Comparison of ENCODE assay signal across 13 cellular contexts in genomic region chr17:65366102-65366844, GRCh38.
DNase-seq lines count a peak whose midpoint lies in the region; ATAC-seq and TF ChIP-seq lines count a peak whose summit lies in the region.
"Had no signal": no experiment of that assay in that cellular context is flagged by ENCODE, and none has a peak within 500 bp of the region (broad histone marks: within the 10 kb centered on the region; RNA-seq: fewer than 3 reads in every experiment).

No MANE protein-coding gene starts in this region.

- H3K27me3 Mint-ChIP-seq in activated T-cell treated with anti-CD3 and anti-CD28 coated beads, Interleukin-2, amount 50 U/mL, for 24 hours = peaks cover 13% of the 10 kb centered on the region

- H3K36me3 Mint-ChIP-seq in activated T-cell treated with anti-CD3 and anti-CD28 coated beads, Interleukin-2, amount 50 U/mL, for 24 hours (ENCODE audit: low read depth) = no peaks in the 10 kb centered on the region

- peaks cover 43% of the 10 kb centered on the region for H3K4me1 Mint-ChIP-seq in activated T-cell treated with anti-CD3 and anti-CD28 coated beads, Interleukin-2, amount 50 U/mL, for 24 hours (ENCODE audit: low read depth)
- H3K4me1 Mint-ChIP-seq: B cell had no signal

- no peak for TF ChIP-seq CTCF in foreskin keratinocyte (conservative IDR thresholded peaks at IDR 0.05)

- peak; percentile 86 for DNase-seq in activated CD4-positive, alpha-beta T cell treated with anti-CD3 and anti-CD28 coated beads for 48 hours
- peak; percentile 78 for DNase-seq in activated T-cell treated with anti-CD3 and anti-CD28 coated beads, Interleukin-2, amount 50 U/mL, for 24 hours
- DNase-seq in stimulated activated CD8-positive, alpha-beta memory T cell treated with anti-CD3 and anti-CD28 coated beads, Interleukin-12 subunit alpha, Interleukin-12 subunit beta, amount 100 ng/mL, for 24 hours (ENCODE audit: extremely low read depth) = peak; percentile 17
- DNase-seq in foreskin keratinocyte (no peak), HPDE6-E6E7 (ENCODE audit: extremely low spot score) (no peak), NCI-H748 (lab: John Stamatoyannopoulos, UW; ENCODE audit: unreplicated experiment) (no peak), NCI-H1436 treated with DMSO at 0.1 percent for 48 hours (lab: John Stamatoyannopoulos, UW) (no peak)
- DNase-seq: IMR-90, left lung, SHP77 treated with DMSO at 0.1 percent for 48 hours, spleen had no signal

- H3K9me3 ChIP-seq in mucosa of rectum (ENCODE audit: control insufficient read depth in 2 of 2, low read length in 2 of 2) = no peaks in the 10 kb centered on the region
- H3K9me3 ChIP-seq: left lung, spleen had no signal

- ATAC-seq in foreskin keratinocyte = no peak
- ATAC-seq: left lung had no signal

- H3K36me3 ChIP-seq in mucosa of rectum (ENCODE audit: control insufficient read depth in 2 of 2, insufficient read depth in 2 of 2, low read length in 2 of 2) = no peaks in the 10 kb centered on the region
- H3K36me3 ChIP-seq: left lung, spleen had no signal

- H3K9ac ChIP-seq in mucosa of rectum (ENCODE audit: low read depth in 1 of 2, low read length in 2 of 2) = no peak overlapping the region

- H3K4me3 Mint-ChIP-seq in activated T-cell treated with anti-CD3 and anti-CD28 coated beads, Interleukin-2, amount 50 U/mL, for 24 hours = peak overlapping the region; percentile 7
- H3K4me3 Mint-ChIP-seq: B cell had no signal

- H3K4me1 ChIP-seq in mucosa of rectum (ENCODE audit: control insufficient read depth in 2 of 2, insufficient read depth in 2 of 2, low read length in 2 of 2) (peaks cover 9 to 26% of the 10 kb centered on the region in 2 donors), foreskin keratinocyte (no peaks in the 10 kb centered on the region)
- H3K4me1 ChIP-seq: left lung had no signal

- H3K27ac ChIP-seq in mucosa of rectum (ENCODE audit: low read depth in 2 of 2, low read length in 2 of 2) = peak overlapping the region; percentile 38 to 67
- H3K27ac ChIP-seq in foreskin keratinocyte = no peak overlapping the region
- H3K27ac ChIP-seq: left lung, spleen had no signal

- no peak overlapping the region for H3K4me3 ChIP-seq in mucosa of rectum (ENCODE audit: low read length in 2 of 2)
- H3K4me3 ChIP-seq: left lung, spleen had no signal

- H3K27ac Mint-ChIP-seq in activated T-cell treated with anti-CD3 and anti-CD28 coated beads, Interleukin-2, amount 50 U/mL, for 24 hours = peak overlapping the region; percentile 69
- H3K27ac Mint-ChIP-seq: B cell had no signal

- H3K9me3 Mint-ChIP-seq in activated T-cell treated with anti-CD3 and anti-CD28 coated beads, Interleukin-2, amount 50 U/mL, for 24 hours = peaks cover 6% of the 10 kb centered on the region

- no peaks in the 10 kb centered on the region for H3K27me3 ChIP-seq in mucosa of rectum (ENCODE audit: control insufficient read depth in 2 of 2, insufficient read depth in 2 of 2, low read length in 2 of 2)
- H3K27me3 ChIP-seq in foreskin keratinocyte = no peaks in the 10 kb centered on the region
- H3K27me3 ChIP-seq: left lung had no signal

Comparison
In these comparisons a context has a peak if more than half of its experiments do, and no peak if none do; other contexts are left out.
1. DNase-seq: peak in activated CD4-positive, alpha-beta T cell treated with anti-CD3 and anti-CD28 coated beads for 48 hours (single experiment), activated T-cell treated with anti-CD3 and anti-CD28 coated beads, Interleukin-2, amount 50 U/mL, for 24 hours (single experiment) and stimulated activated CD8-positive, alpha-beta memory T cell treated with anti-CD3 and anti-CD28 coated beads, Interleukin-12 subunit alpha, Interleukin-12 subunit beta, amount 100 ng/mL, for 24 hours (single experiment); none in foreskin keratinocyte (0 of 2), HPDE6-E6E7 (single experiment), NCI-H748 (single experiment) and NCI-H1436 treated with DMSO at 0.1 percent for 48 hours (single experiment).